11 cellular contexts compared by ENCODE assay signal in genomic region chr2:3265471-3265870, GRCh38.
"Had no signal": no experiment of that assay in that cellular context is flagged by ENCODE, and none has a peak within 500 bp of the region (broad histone marks: within the 10 kb centered on the region; RNA-seq: fewer than 3 reads in every experiment).

No MANE protein-coding gene starts in this region.

- DNase-seq: activated effector memory CD4-positive, alpha-beta T cell treated with Interleukin-2 at 50 U/mL for 16 hours; amniotic stem cell; brain microvascular endothelial cell; left lung; pancreas; T-cell; trophoblast cell had no signal

- H3K36me3 ChIP-seq: brain microvascular endothelial cell, pancreas had no signal

- H3K4me3 ChIP-seq: esophagus muscularis mucosa, left lung, pancreas had no signal

- H3K9me3 ChIP-seq: esophagus muscularis mucosa, pancreas had no signal

- H3K4me3 Mint-ChIP-seq: memory B cell, nephron, T-cell had no signal

- ATAC-seq: activated naive CD4-positive, alpha-beta T cell treated with anti-CD3 and anti-CD28 coated beads, Interleukin-2, amount 50 U/mL, for 72 hours; left lung; pancreas; T-cell had no signal

- H3K27me3 ChIP-seq: brain microvascular endothelial cell, esophagus muscularis mucosa, left lung, pancreas had no signal

- H3K9me3 Mint-ChIP-seq: activated naive CD4-positive, alpha-beta T cell treated with anti-CD3 and anti-CD28 coated beads, Interleukin-2, amount 50 U/mL, for 72 hours; memory B cell; nephron; T-cell had no signal

- H3K4me1 Mint-ChIP-seq: memory B cell had no signal

- H3K4me1 ChIP-seq: esophagus muscularis mucosa, pancreas had no signal

- H3K27ac ChIP-seq: brain microvascular endothelial cell, esophagus muscularis mucosa, left lung, pancreas had no signal

- H3K27ac Mint-ChIP-seq: memory B cell, nephron, T-cell had no signal

- H3K27me3 Mint-ChIP-seq: memory B cell, T-cell had no signal
